In the genomic region with DNA sequence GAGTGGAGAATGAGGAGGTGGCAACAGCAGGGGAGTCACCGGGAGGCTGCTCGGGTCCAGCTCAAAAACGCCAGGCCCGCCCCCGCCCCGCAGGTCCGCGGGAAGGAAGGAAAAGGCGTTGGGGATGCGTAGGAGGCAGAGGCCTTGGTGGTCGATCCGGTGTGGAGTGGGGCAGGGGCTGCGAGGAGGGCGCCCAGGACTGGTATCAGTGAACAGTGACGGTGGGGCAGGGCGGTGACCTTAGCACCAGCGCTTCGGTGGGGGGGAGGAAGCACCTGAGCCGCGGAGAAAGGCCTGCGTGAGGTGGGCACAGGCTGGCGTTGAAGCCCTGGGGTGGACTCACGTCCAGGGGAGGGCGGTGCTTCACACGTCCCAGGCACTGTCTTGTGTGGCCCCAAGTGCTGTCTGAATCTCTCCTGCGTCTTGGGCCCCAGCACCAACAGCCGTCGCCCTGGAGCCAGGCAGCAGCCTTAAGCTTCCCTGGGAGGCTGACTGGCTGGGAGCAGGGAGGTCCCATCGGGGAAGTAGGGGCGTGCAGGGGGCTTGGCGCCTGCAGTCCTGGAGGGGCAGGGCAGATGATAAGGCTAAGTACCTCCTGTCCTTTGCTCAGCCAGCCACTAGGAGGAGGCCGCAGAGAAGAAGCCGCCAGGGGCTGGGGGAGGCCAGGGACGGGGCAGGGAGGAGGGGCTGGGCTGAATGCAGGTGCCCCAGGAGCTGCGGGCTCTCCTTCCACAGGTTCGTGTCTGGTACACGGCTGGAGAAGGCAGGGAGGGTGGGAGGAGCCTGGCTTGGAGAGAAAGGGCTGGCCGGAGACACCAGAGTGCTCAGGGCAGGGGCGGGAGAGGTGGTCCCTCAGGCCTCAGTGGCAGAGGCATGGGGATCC, we compare ENCODE assay signal across 8 cellular contexts. TPM values are rescaled to one million over a fixed set of nuclear protein-coding genes. Genes with fewer than 3 reads are reported as not detected.
A peak's percentile ranks its signal among the peaks of the same experiment; 100 is the strongest.
DNase-seq lines count a peak whose midpoint lies in the region; ATAC-seq and TF ChIP-seq lines count a peak whose summit lies in the region.

No MANE protein-coding gene starts in this region.

- peak; percentile 48 to 52 for TF ChIP-seq CTCF in fibroblast of lung (conservative IDR thresholded peaks at IDR 0.05 in 1 of 2, IDR thresholded peaks at IDR 0.05 in 1 of 2; ENCODE audit: low read depth in 1 of 2, low read length in 2 of 2)

- H3K4me1 ChIP-seq in fibroblast of lung (ENCODE audit: control insufficient read depth, extremely low read depth, insufficient read depth, low read length) = peaks cover 5% of the 10 kb centered on the region
- H3K4me1 ChIP-seq in neuron (ENCODE audit: insufficient read depth, low read length) = peaks cover 3% of the 10 kb centered on the region

- H3K27ac ChIP-seq in fibroblast of lung (ENCODE audit: insufficient read depth, low read length) = no peak overlapping the region

- H3K4me3 ChIP-seq in fibroblast of lung (replicated peaks in 1 of 4; ENCODE audit: control extremely low read depth in 1 of 4, insufficient read depth in 1 of 4, low read depth in 3 of 4, low read length in 4 of 4) = peak overlapping the region; percentile 24 to 60 (median 42)
- H3K4me3 ChIP-seq in neuron (ENCODE audit: low read length) = peak overlapping the region; percentile 47

- no peaks in the 10 kb centered on the region for H3K79me2 ChIP-seq in fibroblast of lung (ENCODE audit: control insufficient read depth, insufficient read depth, low read length)

- ATAC-seq in GM21390 (IDR thresholded peaks at IDR 0.05; ENCODE audit: unreplicated experiment) (peak; percentile 51), HG03520 (IDR thresholded peaks at IDR 0.05; ENCODE audit: unreplicated experiment) (no peak)

- DNase-seq in AG08396 (ENCODE audit: low spot score) (peak; percentile 77), NCI-H82 treated with DMSO at 0.1 percent for 48 hours (lab: John Stamatoyannopoulos, UW; ENCODE audit: unreplicated experiment) (peak; percentile 39), activated T-cell treated with anti-CD3 and anti-CD28 coated beads for 48 hours (ENCODE audit: low read depth) (peak; percentile 44), fibroblast of lung (ENCODE audit: low read depth in 2 of 2) (peak; percentile 24 to 48), NK-92 (lab: John Stamatoyannopoulos, UW; ENCODE audit: unreplicated experiment) (no peak)

- H3K9ac ChIP-seq in fibroblast of lung (ENCODE audit: insufficient read depth, low read length) = peak overlapping the region; percentile 26

- no peaks in the 10 kb centered on the region for H4K20me1 ChIP-seq in fibroblast of lung (ENCODE audit: control insufficient read depth, extremely low read depth, insufficient read depth, low read length)

- H3K9me3 ChIP-seq in fibroblast of lung (ENCODE audit: control insufficient read depth, insufficient read depth, low read depth, low read length) (no peaks in the 10 kb centered on the region), neuron (ENCODE audit: low read length) (no peaks in the 10 kb centered on the region)

- H3K27me3 ChIP-seq in fibroblast of lung (ENCODE audit: control insufficient read depth, insufficient read depth, low read length) = no peaks in the 10 kb centered on the region
- peaks cover 8% of the 10 kb centered on the region for H3K27me3 ChIP-seq in neuron (ENCODE audit: insufficient read depth, low read length)

- H3K36me3 ChIP-seq in fibroblast of lung (ENCODE audit: control insufficient read depth, insufficient read depth, low read length) (no peaks in the 10 kb centered on the region), neuron (ENCODE audit: insufficient read depth, low read length) (no peaks in the 10 kb centered on the region)

- H2AFZ ChIP-seq in fibroblast of lung (ENCODE audit: low read length) = peak overlapping the region; percentile 24
- peak overlapping the region; percentile 20 for H2AFZ ChIP-seq in neuron (ENCODE audit: low read depth, low read length)

- peak overlapping the region; percentile 62 for H3K4me2 ChIP-seq in fibroblast of lung (ENCODE audit: extremely low read depth, insufficient read depth, low read length)

RNA-seq across cellular contexts. Expression of gene ZBTB42, which starts 26.5 kb away (rescaled TPM):
- total RNA-seq in fibroblast of lung = 2.3 and 2.8 TPM in 2 replicates
- 0.99 and 1.1 TPM in 2 replicates for polyA plus RNA-seq in fibroblast of lung
- polyA plus RNA-seq in fibroblast of lung (2012) = 1.7 and 2.1 TPM in 2 replicates
- 2.6 and 4.9 TPM in 2 replicates for polyA minus RNA-seq in fibroblast of lung (ENCODE audit: low replicate concordance)

RNA-seq across cellular contexts. Expression of gene AKT1, which starts 31.9 kb away (rescaled TPM):
- 127 and 131 TPM in 2 replicates for total RNA-seq in fibroblast of lung
- 83.2 and 109 TPM in 2 replicates for polyA plus RNA-seq in fibroblast of lung
- polyA plus RNA-seq in fibroblast of lung (2012) = 98.5 and 138 TPM in 2 replicates
- 376 and 400 TPM in 2 replicates for polyA minus RNA-seq in fibroblast of lung (ENCODE audit: low replicate concordance)

RNA-seq across cellular contexts. Expression of gene CEP170B, which starts 37.7 kb away (rescaled TPM):
- 10.3 and 13.9 TPM in 2 replicates for total RNA-seq in fibroblast of lung
- 4.0 and 6.2 TPM in 2 replicates for polyA plus RNA-seq in fibroblast of lung
- 10.2 and 14.1 TPM in 2 replicates for polyA plus RNA-seq in fibroblast of lung (2012)
- polyA minus RNA-seq in fibroblast of lung (ENCODE audit: low replicate concordance) = 7.9 and 8.6 TPM in 2 replicates
